21 cellular contexts compared by ENCODE assay signal in the genomic region with DNA sequence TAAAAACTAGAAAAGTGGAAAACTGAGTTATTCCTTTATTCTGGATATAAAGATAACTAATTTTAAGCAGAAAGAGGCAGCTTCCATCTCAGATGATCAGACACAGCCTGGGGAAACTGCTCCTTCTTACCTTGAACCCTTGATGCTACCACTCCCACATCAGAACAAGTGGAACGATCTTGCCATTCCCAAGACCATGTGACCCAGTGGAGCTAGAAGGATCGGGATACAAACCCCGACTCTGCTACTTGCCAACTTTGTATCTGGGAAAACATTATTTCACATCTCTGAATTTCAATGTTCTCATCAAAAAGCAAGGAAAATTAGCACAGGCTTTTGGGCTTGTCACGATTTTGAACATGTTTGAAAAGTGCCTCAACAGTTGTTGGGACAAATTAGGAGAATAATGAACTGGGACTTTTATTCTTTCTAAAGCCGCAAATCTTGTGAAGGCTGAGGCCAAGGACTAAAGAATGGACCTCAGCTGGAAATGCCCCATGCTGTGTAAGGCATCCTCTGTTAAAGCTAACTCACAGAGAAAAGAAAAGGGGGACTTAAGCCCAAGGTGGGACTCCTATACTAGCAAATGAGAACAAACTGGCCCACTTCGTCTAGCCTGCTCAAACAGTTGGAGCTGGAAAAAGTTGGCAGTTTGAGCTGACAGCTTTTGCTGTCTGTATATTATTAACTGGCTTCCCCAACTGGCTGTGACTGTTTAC.
"Had no signal": no experiment of that assay in that cellular context is flagged by ENCODE, and none has a peak within 500 bp of the region (broad histone marks: within the 10 kb centered on the region; RNA-seq: fewer than 3 reads in every experiment).

No MANE protein-coding gene starts in this region.

- ATAC-seq: activated T-cell treated with anti-CD3 and anti-CD28 coated beads, Interleukin-2, amount 50 U/mL, for 72 hours; left colon; right lobe of liver; stimulated activated naive CD8-positive, alpha-beta T cell treated with anti-CD3 and anti-CD28 coated beads, Interleukin-15, amount 100 ng/mL, for 72 hours; T-helper 17 cell had no signal

- H3K4me3 Mint-ChIP-seq: activated CD4-positive, alpha-beta memory T cell treated with anti-CD3 and anti-CD28 coated beads for 36 hours; activated naive CD4-positive, alpha-beta T cell treated with anti-CD3 and anti-CD28 coated beads for 36 hours; activated naive CD8-positive, alpha-beta T cell treated with anti-CD3 and anti-CD28 coated beads, Interleukin-2, amount 10 ng/mL, durations not matched to agents 7 days and 5 days; activated T-cell treated with anti-CD3 and anti-CD28 coated beads, Interleukin-2, amount 50 U/mL, for 72 hours; memory B cell; nephron; stimulated activated naive CD8-positive, alpha-beta T cell treated with anti-CD3 and anti-CD28 coated beads, Interleukin-15, amount 100 ng/mL, for 72 hours; T-helper 17 cell had no signal

- H3K27me3 Mint-ChIP-seq: activated CD4-positive, alpha-beta memory T cell treated with anti-CD3 and anti-CD28 coated beads for 36 hours; activated naive CD8-positive, alpha-beta T cell treated with anti-CD3 and anti-CD28 coated beads, Interleukin-2, amount 10 ng/mL, durations not matched to agents 7 days and 5 days; memory B cell; stimulated activated naive CD8-positive, alpha-beta T cell treated with anti-CD3 and anti-CD28 coated beads, Interleukin-15, amount 100 ng/mL, for 72 hours; T-helper 17 cell had no signal

- H3K27ac ChIP-seq: epithelial cell of prostate, right lobe of liver, skin epidermis, tibial artery had no signal

- H3K9me3 Mint-ChIP-seq: activated CD4-positive, alpha-beta memory T cell treated with anti-CD3 and anti-CD28 coated beads for 36 hours; activated naive CD4-positive, alpha-beta T cell treated with anti-CD3 and anti-CD28 coated beads for 36 hours; activated naive CD8-positive, alpha-beta T cell treated with anti-CD3 and anti-CD28 coated beads, Interleukin-2, amount 10 ng/mL, durations not matched to agents 7 days and 5 days; nephron had no signal

- H3K4me3 ChIP-seq: right lobe of liver, skin epidermis, tibial artery had no signal

- DNase-seq: activated CD4-positive, alpha-beta memory T cell treated with anti-CD3 and anti-CD28 coated beads for 36 hours; activated CD4-positive, alpha-beta T cell treated with anti-CD3 and anti-CD28 coated beads for 4 hours; activated CD4-positive, CD25-positive, alpha-beta regulatory T cell; activated effector memory CD4-positive, alpha-beta T cell treated with Interleukin-2 at 50 U/mL for 16 hours; activated naive CD4-positive, alpha-beta T cell treated with anti-CD3 and anti-CD28 coated beads for 36 hours; activated naive CD8-positive, alpha-beta T cell treated with anti-CD3 and anti-CD28 coated beads, Interleukin-2, amount 10 ng/mL, durations not matched to agents 7 days and 5 days; activated T-cell treated with anti-CD3 and anti-CD28 coated beads, Interleukin-2, amount 50 U/mL, for 72 hours; amniotic stem cell; cerebellar nuclear complex; cortex of kidney; left colon; occipital lobe; right lobe of liver; stimulated activated CD4-positive, alpha-beta T cell treated with anti-CD3 and anti-CD28 coated beads, Interleukin-1b, Interleukin-23, amount 100 ng/mL, for 48 hours; stimulated activated naive CD8-positive, alpha-beta T cell treated with anti-CD3 and anti-CD28 coated beads, Interleukin-15, amount 100 ng/mL, for 72 hours; T-helper 17 cell; tibial artery had no signal

- H3K4me1 ChIP-seq: right lobe of liver, tibial artery had no signal

- H3K27ac Mint-ChIP-seq: activated CD4-positive, alpha-beta memory T cell treated with anti-CD3 and anti-CD28 coated beads for 36 hours; activated naive CD4-positive, alpha-beta T cell treated with anti-CD3 and anti-CD28 coated beads for 36 hours; activated naive CD8-positive, alpha-beta T cell treated with anti-CD3 and anti-CD28 coated beads, Interleukin-2, amount 10 ng/mL, durations not matched to agents 7 days and 5 days; activated T-cell treated with anti-CD3 and anti-CD28 coated beads, Interleukin-2, amount 50 U/mL, for 72 hours; memory B cell; nephron; stimulated activated naive CD8-positive, alpha-beta T cell treated with anti-CD3 and anti-CD28 coated beads, Interleukin-15, amount 100 ng/mL, for 72 hours; T-helper 17 cell had no signal

- H3K9me3 ChIP-seq: right lobe of liver, tibial artery had no signal

- H3K4me1 Mint-ChIP-seq: activated naive CD8-positive, alpha-beta T cell treated with anti-CD3 and anti-CD28 coated beads, Interleukin-2, amount 10 ng/mL, durations not matched to agents 7 days and 5 days; memory B cell; stimulated activated naive CD8-positive, alpha-beta T cell treated with anti-CD3 and anti-CD28 coated beads, Interleukin-15, amount 100 ng/mL, for 72 hours; T-helper 17 cell had no signal

- H3K36me3 ChIP-seq: right lobe of liver, tibial artery had no signal

- H3K36me3 Mint-ChIP-seq: activated CD4-positive, alpha-beta memory T cell treated with anti-CD3 and anti-CD28 coated beads for 36 hours; activated naive CD8-positive, alpha-beta T cell treated with anti-CD3 and anti-CD28 coated beads, Interleukin-2, amount 10 ng/mL, durations not matched to agents 7 days and 5 days; memory B cell had no signal

- H3K27me3 ChIP-seq: right lobe of liver, tibial artery had no signal
